Comparison of ENCODE assay signal across 2 cellular contexts in the genomic region with DNA sequence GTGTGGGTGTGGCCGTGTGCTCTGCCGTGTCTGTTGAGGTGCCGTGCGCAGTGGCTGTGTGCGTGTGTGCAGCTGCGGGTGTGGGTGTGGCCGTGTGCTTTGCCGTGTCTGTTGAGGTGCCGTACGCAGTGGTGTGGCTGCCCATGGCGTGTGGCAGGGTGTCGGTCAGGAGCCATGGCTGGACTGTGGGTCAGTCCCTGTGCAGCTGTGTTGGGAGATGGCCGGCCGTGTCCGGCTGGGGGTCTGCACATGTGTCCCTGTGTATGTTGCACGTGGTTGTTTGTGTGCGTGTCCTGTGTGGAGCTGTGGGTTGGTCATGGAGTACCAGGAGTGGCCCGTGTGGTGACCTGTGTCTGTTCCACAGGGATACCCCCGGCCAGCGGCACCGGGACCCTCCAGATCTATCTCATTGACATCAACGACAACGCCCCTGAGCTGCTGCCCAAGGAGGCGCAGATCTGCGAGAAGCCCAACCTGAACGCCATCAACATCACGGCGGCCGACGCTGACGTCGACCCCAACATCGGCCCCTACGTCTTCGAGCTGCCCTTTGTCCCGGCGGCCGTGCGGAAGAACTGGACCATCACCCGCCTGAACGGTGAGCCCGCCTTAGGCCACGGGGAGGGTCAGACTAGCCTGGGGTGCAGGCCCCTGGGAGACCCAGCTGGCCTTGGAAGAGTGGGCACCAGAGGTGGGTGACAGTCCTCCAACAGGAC.
TF ChIP-seq lines count a peak whose summit lies in the region.

No MANE protein-coding gene starts in this region.

TF ChIP-seq in HepG2, 621 proteins besides CTCF, POLR2A, EP300 and RAD21:
- TF ChIP-seq, protein P1, sequence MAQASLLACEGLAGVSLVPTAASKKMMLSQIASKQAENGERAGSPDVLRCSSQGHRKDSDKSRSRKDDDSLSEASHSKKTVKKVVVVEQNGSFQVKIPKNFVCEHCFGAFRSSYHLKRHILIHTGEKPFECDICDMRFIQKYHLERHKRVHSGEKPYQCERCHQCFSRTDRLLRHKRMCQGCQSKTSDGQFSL (CRISPR knock-in tag; IDR thresholded peaks at IDR 0.05): no peak
- no peak for TF ChIP-seq ONECUT2 (CRISPR knock-in tag; IDR thresholded peaks at IDR 0.05)
- TF ChIP-seq ZNF737 (CRISPR knock-in tag; IDR thresholded peaks at IDR 0.05; ENCODE audit: borderline replicate concordance): no peak
- TF ChIP-seq, protein P2, sequence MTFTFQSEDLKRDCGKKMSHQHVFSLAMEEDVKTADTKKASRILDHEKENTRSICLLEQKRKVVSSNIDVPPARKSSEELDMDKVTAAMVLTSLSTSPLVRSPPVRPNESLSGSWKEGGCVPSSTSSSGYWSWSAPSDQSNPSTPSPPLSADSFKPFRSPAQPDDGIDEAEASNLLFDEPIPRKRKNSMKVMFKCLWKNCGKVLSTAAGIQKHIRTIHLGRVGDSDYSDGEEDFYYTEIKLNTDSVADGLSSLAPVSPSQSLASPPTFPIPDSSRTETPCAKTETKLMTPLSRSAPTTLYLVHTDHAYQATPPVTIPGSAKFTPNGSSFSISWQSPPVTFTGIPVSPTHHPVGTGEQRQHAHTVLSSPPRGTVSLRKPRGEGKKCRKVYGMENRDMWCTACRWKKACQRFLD (CRISPR knock-in tag; IDR thresholded peaks at IDR 0.05; ENCODE audit: borderline replicate concordance): no peak
- TF ChIP-seq, protein P3, sequence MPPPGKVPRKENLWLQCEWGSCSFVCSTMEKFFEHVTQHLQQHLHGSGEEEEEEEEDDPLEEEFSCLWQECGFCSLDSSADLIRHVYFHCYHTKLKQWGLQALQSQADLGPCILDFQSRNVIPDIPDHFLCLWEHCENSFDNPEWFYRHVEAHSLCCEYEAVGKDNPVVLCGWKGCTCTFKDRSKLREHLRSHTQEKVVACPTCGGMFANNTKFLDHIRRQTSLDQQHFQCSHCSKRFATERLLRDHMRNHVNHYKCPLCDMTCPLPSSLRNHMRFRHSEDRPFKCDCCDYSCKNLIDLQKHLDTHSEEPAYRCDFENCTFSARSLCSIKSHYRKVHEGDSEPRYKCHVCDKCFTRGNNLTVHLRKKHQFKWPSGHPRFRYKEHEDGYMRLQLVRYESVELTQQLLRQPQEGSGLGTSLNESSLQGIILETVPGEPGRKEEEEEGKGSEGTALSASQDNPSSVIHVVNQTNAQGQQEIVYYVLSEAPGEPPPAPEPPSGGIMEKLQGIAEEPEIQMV (CRISPR knock-in tag; IDR thresholded peaks at IDR 0.05; ENCODE audit: low read depth): no peak
- TF ChIP-seq TAF1 (CRISPR knock-in tag; IDR thresholded peaks at IDR 0.05): 0 out of 2 replicates have a peak, but pooled peaks have one; percentile 19
- no peak for TF ChIP-seq STAT5B (CRISPR knock-in tag; IDR thresholded peaks at IDR 0.05)
- TF ChIP-seq MYC (CRISPR knock-in tag; IDR thresholded peaks at IDR 0.05; ENCODE audit: borderline replicate concordance): no peak
- TF ChIP-seq SMARCC2 (IDR thresholded peaks at IDR 0.05): no peak
- TF ChIP-seq CBFB (CRISPR knock-in tag; IDR thresholded peaks at IDR 0.05): no peak
- TF ChIP-seq, protein P4, sequence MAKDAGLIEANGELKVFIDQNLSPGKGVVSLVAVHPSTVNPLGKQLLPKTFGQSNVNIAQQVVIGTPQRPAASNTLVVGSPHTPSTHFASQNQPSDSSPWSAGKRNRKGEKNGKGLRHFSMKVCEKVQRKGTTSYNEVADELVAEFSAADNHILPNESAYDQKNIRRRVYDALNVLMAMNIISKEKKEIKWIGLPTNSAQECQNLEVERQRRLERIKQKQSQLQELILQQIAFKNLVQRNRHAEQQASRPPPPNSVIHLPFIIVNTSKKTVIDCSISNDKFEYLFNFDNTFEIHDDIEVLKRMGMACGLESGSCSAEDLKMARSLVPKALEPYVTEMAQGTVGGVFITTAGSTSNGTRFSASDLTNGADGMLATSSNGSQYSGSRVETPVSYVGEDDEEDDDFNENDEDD (CRISPR knock-in tag; IDR thresholded peaks at IDR 0.05; ENCODE audit: borderline replicate concordance): no peak
- TF ChIP-seq, protein P5, sequence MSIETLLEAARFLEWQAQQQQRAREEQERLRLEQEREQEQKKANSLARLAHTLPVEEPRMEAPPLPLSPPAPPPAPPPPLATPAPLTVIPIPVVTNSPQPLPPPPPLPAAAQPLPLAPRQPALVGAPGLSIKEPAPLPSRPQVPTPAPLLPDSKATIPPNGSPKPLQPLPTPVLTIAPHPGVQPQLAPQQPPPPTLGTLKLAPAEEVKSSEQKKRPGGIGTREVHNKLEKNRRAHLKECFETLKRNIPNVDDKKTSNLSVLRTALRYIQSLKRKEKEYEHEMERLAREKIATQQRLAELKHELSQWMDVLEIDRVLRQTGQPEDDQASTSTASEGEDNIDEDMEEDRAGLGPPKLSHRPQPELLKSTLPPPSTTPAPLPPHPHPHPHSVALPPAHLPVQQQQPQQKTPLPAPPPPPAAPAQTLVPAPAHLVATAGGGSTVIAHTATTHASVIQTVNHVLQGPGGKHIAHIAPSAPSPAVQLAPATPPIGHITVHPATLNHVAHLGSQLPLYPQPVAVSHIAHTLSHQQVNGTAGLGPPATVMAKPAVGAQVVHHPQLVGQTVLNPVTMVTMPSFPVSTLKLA (IDR thresholded peaks at IDR 0.05): peak; percentile 100
- TF ChIP-seq ZNF839 (CRISPR knock-in tag; IDR thresholded peaks at IDR 0.05; ENCODE audit: borderline replicate concordance): no peak
- TF ChIP-seq, protein P6, sequence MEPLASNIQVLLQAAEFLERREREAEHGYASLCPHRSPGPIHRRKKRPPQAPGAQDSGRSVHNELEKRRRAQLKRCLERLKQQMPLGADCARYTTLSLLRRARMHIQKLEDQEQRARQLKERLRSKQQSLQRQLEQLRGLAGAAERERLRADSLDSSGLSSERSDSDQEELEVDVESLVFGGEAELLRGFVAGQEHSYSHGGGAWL (CRISPR knock-in tag; IDR thresholded peaks at IDR 0.05): no peak
- no peak for TF ChIP-seq ZNF3 (CRISPR knock-in tag; IDR thresholded peaks at IDR 0.05)
- TF ChIP-seq ZNF510 (CRISPR knock-in tag; IDR thresholded peaks at IDR 0.05; ENCODE audit: low read depth): no peak

TF ChIP-seq in SK-N-SH, 30 proteins besides CTCF, POLR2A, EP300 and RAD21:
- TF ChIP-seq MXI1 (IDR thresholded peaks at IDR 0.05; ENCODE audit: low read depth, low read length): no peak
